ENCODE assay signal across 12 cellular contexts in the genomic region with DNA sequence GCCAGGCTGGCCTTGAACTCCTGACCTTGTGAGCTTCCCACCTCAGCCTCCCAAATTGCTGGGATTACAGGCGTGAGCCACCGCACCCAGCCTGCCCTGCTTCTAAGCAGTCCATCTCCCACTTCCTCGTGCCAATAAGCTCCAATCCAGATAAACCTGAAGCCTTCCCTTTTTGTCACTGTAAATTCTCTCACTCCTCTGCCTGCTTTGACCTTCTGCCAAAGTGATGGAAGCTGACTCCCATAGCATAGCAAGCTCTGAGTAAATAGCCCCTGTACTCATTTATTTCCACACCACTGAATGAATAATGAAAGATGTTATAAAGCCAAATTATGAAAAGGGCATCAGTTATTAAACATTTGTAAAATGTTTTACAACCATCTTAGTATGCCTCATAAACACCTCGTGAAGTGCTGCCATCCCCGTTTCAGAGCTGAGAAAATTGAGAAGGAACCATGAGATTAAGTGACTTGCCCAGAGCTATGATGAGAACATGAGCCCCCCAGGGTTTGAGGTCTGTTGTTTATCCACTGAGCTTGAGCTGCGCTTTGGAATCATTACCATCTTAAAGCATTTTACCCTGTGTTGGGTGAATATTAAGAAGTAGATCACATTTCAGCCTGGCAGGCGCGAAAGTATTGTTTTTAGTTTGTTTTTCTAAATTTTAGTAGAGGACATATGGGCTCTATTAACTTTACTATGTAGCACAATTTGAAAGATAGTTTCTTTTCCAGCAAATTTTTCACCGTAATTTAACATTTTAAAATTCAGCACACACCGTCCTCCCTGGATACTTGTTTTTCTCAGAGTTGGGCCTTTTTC. TPM values are rescaled to one million over a fixed set of nuclear protein-coding genes. Genes with fewer than 3 reads are reported as not detected.
DNase-seq lines count a peak whose midpoint lies in the region; ATAC-seq and TF ChIP-seq lines count a peak whose summit lies in the region.
"Had no signal": no experiment of that assay in that cellular context is flagged by ENCODE, and none has a peak within 500 bp of the region (broad histone marks: within the 10 kb centered on the region; RNA-seq: fewer than 3 reads in every experiment).

No MANE protein-coding gene starts in this region.

- H3K4me2 ChIP-seq in GM23338 (peak overlapping the region; percentile 22), skeletal muscle satellite cell (ENCODE audit: low read length) (peak overlapping the region; percentile 64)

- H3K4me1 ChIP-seq in GM23338 (ENCODE audit: insufficient read depth) (peaks cover 16% of the 10 kb centered on the region; the same call in 1 of the 2 replicates), skeletal muscle satellite cell (ENCODE audit: control insufficient read depth, insufficient read depth, low read length) (peaks cover 9% of the 10 kb centered on the region)

- H3K9me2 ChIP-seq in GM23338 (ENCODE audit: insufficient read depth) = peaks cover 3% of the 10 kb centered on the region; the same call in 1 of the 2 replicates

- H3K27ac Mint-ChIP-seq in GM23338 = peak overlapping the region; percentile 32

- 0 out of 2 replicates have a peak, but pooled peaks cover 3% of the 10 kb centered on the region for H3F3A ChIP-seq in GM23338 (replicated peaks; ENCODE audit: low read depth)

- H3K27ac ChIP-seq in GM23338 (ENCODE audit: low read depth) (0 out of 2 replicates have a peak overlapping the region, but pooled peaks have one; percentile 33), caudate nucleus (ENCODE audit: low read depth, low read length) (peak overlapping the region; percentile 71), layer of hippocampus (ENCODE audit: low read depth, low read length) (peak overlapping the region; percentile 57)

- no peaks in the 10 kb centered on the region for H3K36me3 ChIP-seq in GM23338 (ENCODE audit: insufficient read depth)
- no peaks in the 10 kb centered on the region for H3K36me3 ChIP-seq in skeletal muscle satellite cell (ENCODE audit: insufficient read depth, low read length)

- TF ChIP-seq CTCF in GM23338 (conservative IDR thresholded peaks at IDR 0.05; ENCODE audit: low read depth in 2 of 2) = no peak

- peak overlapping the region; percentile 1 for H3K9ac ChIP-seq in skeletal muscle satellite cell (ENCODE audit: low read depth, low read length)

- H3K36me3 Mint-ChIP-seq in GM23338 (ENCODE audit: low read depth) = peaks cover 11% of the 10 kb centered on the region

- peaks cover 10% of the 10 kb centered on the region for H3K9me3 Mint-ChIP-seq in GM23338

- H2AFZ ChIP-seq in GM23338 = peak overlapping the region; percentile 3

- no peaks in the 10 kb centered on the region for H4K20me1 ChIP-seq in GM23338 (replicated peaks; ENCODE audit: insufficient read depth)

- H3K4me3 Mint-ChIP-seq in GM23338 = peak overlapping the region; percentile 3; the same call in 1 of the 3 replicates

- ATAC-seq in GM23338 (peak; percentile 94), GM18502 (IDR thresholded peaks at IDR 0.05; ENCODE audit: poor library complexity, unreplicated experiment) (no peak), HG03095 (IDR thresholded peaks at IDR 0.05; ENCODE audit: unreplicated experiment) (no peak)

- peaks cover 13% of the 10 kb centered on the region for H3K4me1 Mint-ChIP-seq in GM23338

- no peaks in the 10 kb centered on the region for H3K27me3 ChIP-seq in GM23338 (ENCODE audit: insufficient read depth)
- no peaks in the 10 kb centered on the region for H3K27me3 ChIP-seq in layer of hippocampus (ENCODE audit: control insufficient read depth, insufficient read depth, low read length)
- H3K27me3 ChIP-seq in skeletal muscle satellite cell (ENCODE audit: control insufficient read depth, insufficient read depth, low read length) = no peaks in the 10 kb centered on the region

- H3K79me2 ChIP-seq in GM23338 (replicated peaks; ENCODE audit: insufficient read depth) = no peaks in the 10 kb centered on the region

- H3K27me3 Mint-ChIP-seq in GM23338 (ENCODE audit: insufficient read depth, low read depth, poor library complexity) = peaks cover 10% of the 10 kb centered on the region

- no peak overlapping the region for H3K4me3 ChIP-seq in GM23338
- H3K4me3 ChIP-seq in skeletal muscle satellite cell (ENCODE audit: low read length) = peak overlapping the region; percentile 34

- no peaks in the 10 kb centered on the region for H3K9me3 ChIP-seq in skeletal muscle satellite cell (replicated peaks; ENCODE audit: low read length)

- DNase-seq in GM23338 (ENCODE audit: low spot score) (peak; percentile 49), caudate nucleus (lab: John Stamatoyannopoulos, UW) (no peak), NCI-H2081 treated with DMSO at 0.1 percent for 48 hours (lab: John Stamatoyannopoulos, UW) (no peak), NK-92 (lab: John Stamatoyannopoulos, UW; ENCODE audit: unreplicated experiment) (no peak)
- DNase-seq: activated T-cell treated with anti-CD3 and anti-CD28 coated beads for 4 hours, erythroblast, NCI-H1417 treated with DMSO at 0.1 percent for 48 hours, SW 1271 had no signal

TF ChIP-seq in GM23338, 12 proteins besides CTCF, POLR2A, EP300 and RAD21:
- no peak for TF ChIP-seq CREB1 (CRISPR knock-in tag; IDR thresholded peaks at IDR 0.05; ENCODE audit: low read depth)
- TF ChIP-seq, protein P1, sequence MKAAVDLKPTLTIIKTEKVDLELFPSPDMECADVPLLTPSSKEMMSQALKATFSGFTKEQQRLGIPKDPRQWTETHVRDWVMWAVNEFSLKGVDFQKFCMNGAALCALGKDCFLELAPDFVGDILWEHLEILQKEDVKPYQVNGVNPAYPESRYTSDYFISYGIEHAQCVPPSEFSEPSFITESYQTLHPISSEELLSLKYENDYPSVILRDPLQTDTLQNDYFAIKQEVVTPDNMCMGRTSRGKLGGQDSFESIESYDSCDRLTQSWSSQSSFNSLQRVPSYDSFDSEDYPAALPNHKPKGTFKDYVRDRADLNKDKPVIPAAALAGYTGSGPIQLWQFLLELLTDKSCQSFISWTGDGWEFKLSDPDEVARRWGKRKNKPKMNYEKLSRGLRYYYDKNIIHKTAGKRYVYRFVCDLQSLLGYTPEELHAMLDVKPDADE (IDR thresholded peaks at IDR 0.05) = no peak
- TF ChIP-seq STAT1 (IDR thresholded peaks at IDR 0.05; ENCODE audit: unreplicated experiment) = no peak
- no peak for TF ChIP-seq ZNF114 (CRISPR knock-in tag; IDR thresholded peaks at IDR 0.05)
- no peak for TF ChIP-seq EZH2phosphoT487 (IDR thresholded peaks at IDR 0.05; ENCODE audit: unreplicated experiment)
- no peak for TF ChIP-seq POLR2AphosphoS5 (IDR thresholded peaks at IDR 0.05; ENCODE audit: low read depth)
- TF ChIP-seq NANOG (IDR thresholded peaks at IDR 0.05; ENCODE audit: borderline replicate concordance) = no peak

RNA-seq across cellular contexts. Expression of a gene that starts 30.3 kb away (rescaled TPM):
- total RNA-seq in GM23338 (2014; rRNA removed; shearing (Covaris generic)) = 4.0 and 5.1 TPM in 2 replicates
- polyA plus RNA-seq in GM23338 (2016; fragmentation: Nextera tagmentation; extraction: Ambion mirVana) = 4.4 and 5.8 TPM in 2 replicates
- total RNA-seq in skeletal muscle satellite cell (2012; rRNA removed) = 2.0 and 2.4 TPM in 2 replicates

RNA-seq across cellular contexts. Expression of a gene that starts 37.2 kb away (rescaled TPM):
- total RNA-seq in GM23338 (2014; rRNA removed; shearing (Covaris generic)) = 12.6 and 13.7 TPM in 2 replicates
- polyA plus RNA-seq in GM23338 (2016; fragmentation: Nextera tagmentation; extraction: Ambion mirVana) = 11.3 and 14.5 TPM in 2 replicates
- total RNA-seq in skeletal muscle satellite cell (2012; rRNA removed) = 14.0 and 19.3 TPM in 2 replicates

RNA-seq across cellular contexts. Expression of a gene that starts 52.9 kb away (rescaled TPM):
- 61.7 and 73.8 TPM in 2 replicates for total RNA-seq in GM23338 (2014; rRNA removed; shearing (Covaris generic))
- polyA plus RNA-seq in GM23338 (2016; fragmentation: Nextera tagmentation; extraction: Ambion mirVana) = 26.8 and 29.1 TPM in 2 replicates
- total RNA-seq in skeletal muscle satellite cell (2012; rRNA removed) = 11.1 and 15.2 TPM in 2 replicates
